1 cellular context compared by ENCODE assay signal in the genomic region with DNA sequence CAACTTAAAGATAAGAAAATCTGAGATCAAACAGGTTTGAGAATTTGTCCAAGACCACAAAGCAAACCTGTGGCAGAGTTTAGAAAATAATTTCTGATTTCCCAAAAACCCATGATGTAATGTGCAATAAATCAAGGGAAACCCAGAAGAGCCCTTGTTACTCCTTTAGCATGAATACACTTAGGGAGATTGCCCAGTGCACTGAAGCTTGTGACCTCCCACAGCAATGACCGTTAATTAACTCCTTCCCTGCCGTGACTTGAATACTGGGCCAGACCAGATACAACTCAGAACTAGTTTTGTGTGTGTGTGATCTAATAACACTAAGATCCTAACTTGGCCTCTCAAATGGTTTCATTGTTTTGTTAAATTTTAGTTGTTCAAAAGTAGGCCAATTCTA.
TF ChIP-seq lines count a peak whose summit lies in the region.

No MANE protein-coding gene starts in this region.

TF ChIP-seq in K562, 482 proteins besides CTCF, POLR2A, EP300 and RAD21 (continued from another document and continues in another):
- no peak for TF ChIP-seq ASH1L (IDR thresholded peaks at IDR 0.05; ENCODE audit: borderline replicate concordance, low read depth, partially characterized antibody)
- no peak for TF ChIP-seq PTRF (tag; IDR thresholded peaks at IDR 0.05)
- TF ChIP-seq CTBP1 (IDR thresholded peaks at IDR 0.05; ENCODE audit: borderline replicate concordance): no peak
- no peak for TF ChIP-seq ERF (CRISPR knock-in tag; IDR thresholded peaks at IDR 0.05)
- no peak for TF ChIP-seq DEAF1 (CRISPR knock-in tag; IDR thresholded peaks at IDR 0.05)
- no peak for TF ChIP-seq POU5F1 (IDR thresholded peaks at IDR 0.05; ENCODE audit: borderline replicate concordance, low read depth, low read length, partially characterized antibody)
- TF ChIP-seq CBX2 (IDR thresholded peaks at IDR 0.05; ENCODE audit: insufficient read depth, low read length, poor library complexity, severe bottlenecking): no peak
- TF ChIP-seq ZBTB17 (CRISPR knock-in tag; IDR thresholded peaks at IDR 0.05): no peak
- TF ChIP-seq, protein P1, sequence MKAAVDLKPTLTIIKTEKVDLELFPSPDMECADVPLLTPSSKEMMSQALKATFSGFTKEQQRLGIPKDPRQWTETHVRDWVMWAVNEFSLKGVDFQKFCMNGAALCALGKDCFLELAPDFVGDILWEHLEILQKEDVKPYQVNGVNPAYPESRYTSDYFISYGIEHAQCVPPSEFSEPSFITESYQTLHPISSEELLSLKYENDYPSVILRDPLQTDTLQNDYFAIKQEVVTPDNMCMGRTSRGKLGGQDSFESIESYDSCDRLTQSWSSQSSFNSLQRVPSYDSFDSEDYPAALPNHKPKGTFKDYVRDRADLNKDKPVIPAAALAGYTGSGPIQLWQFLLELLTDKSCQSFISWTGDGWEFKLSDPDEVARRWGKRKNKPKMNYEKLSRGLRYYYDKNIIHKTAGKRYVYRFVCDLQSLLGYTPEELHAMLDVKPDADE (conservative IDR thresholded peaks at IDR 0.05; ENCODE audit: control insufficient read depth, low read depth, low read length): no peak
- TF ChIP-seq ZNF197 (CRISPR knock-in tag; IDR thresholded peaks at IDR 0.05; ENCODE audit: low read depth): 0 out of 2 replicates have a peak, but pooled peaks have one; percentile 56
- TF ChIP-seq TBL1XR1 (IDR thresholded peaks at IDR 0.05; ENCODE audit: low read length in 2 of 2): no peak
- no peak for TF ChIP-seq GATAD2A (IDR thresholded peaks at IDR 0.05)
- no peak for TF ChIP-seq USF2 (CRISPR knock-in tag; IDR thresholded peaks at IDR 0.05)
- no peak for TF ChIP-seq BRF2 (IDR thresholded peaks at IDR 0.05; ENCODE audit: borderline replicate concordance, insufficient read depth, insufficient read length)
- TF ChIP-seq COPS2 (conservative IDR thresholded peaks at IDR 0.05): no peak
- no peak for TF ChIP-seq ZNF384 (IDR thresholded peaks at IDR 0.05; ENCODE audit: low read depth, low read length)
- TF ChIP-seq ZFP91 (CRISPR knock-in tag; IDR thresholded peaks at IDR 0.05): no peak
- TF ChIP-seq NFE2 (IDR thresholded peaks at IDR 0.05; ENCODE audit: low read depth): no peak
- TF ChIP-seq JUND (IDR thresholded peaks at IDR 0.05; ENCODE audit: borderline replicate concordance, low read depth, low read length): no peak
- peak; percentile 44; the same call in 1 of the 3 replicates for TF ChIP-seq JUND (tag; IDR thresholded peaks at IDR 0.05; ENCODE audit: borderline replicate concordance, low read depth, low read length)
- TF ChIP-seq, protein P2, sequence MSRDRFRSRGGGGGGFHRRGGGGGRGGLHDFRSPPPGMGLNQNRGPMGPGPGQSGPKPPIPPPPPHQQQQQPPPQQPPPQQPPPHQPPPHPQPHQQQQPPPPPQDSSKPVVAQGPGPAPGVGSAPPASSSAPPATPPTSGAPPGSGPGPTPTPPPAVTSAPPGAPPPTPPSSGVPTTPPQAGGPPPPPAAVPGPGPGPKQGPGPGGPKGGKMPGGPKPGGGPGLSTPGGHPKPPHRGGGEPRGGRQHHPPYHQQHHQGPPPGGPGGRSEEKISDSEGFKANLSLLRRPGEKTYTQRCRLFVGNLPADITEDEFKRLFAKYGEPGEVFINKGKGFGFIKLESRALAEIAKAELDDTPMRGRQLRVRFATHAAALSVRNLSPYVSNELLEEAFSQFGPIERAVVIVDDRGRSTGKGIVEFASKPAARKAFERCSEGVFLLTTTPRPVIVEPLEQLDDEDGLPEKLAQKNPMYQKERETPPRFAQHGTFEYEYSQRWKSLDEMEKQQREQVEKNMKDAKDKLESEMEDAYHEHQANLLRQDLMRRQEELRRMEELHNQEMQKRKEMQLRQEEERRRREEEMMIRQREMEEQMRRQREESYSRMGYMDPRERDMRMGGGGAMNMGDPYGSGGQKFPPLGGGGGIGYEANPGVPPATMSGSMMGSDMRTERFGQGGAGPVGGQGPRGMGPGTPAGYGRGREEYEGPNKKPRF (IDR thresholded peaks at IDR 0.05; ENCODE audit: low read depth, low read length): no peak
- TF ChIP-seq ZNF354B (CRISPR knock-in tag; IDR thresholded peaks at IDR 0.05): no peak
- no peak for TF ChIP-seq SMARCB1 (IDR thresholded peaks at IDR 0.05; ENCODE audit: insufficient read length, low read depth)
- no peak for TF ChIP-seq ESRRA (IDR thresholded peaks at IDR 0.05; ENCODE audit: borderline replicate concordance, low read depth)
- TF ChIP-seq, protein P3, sequence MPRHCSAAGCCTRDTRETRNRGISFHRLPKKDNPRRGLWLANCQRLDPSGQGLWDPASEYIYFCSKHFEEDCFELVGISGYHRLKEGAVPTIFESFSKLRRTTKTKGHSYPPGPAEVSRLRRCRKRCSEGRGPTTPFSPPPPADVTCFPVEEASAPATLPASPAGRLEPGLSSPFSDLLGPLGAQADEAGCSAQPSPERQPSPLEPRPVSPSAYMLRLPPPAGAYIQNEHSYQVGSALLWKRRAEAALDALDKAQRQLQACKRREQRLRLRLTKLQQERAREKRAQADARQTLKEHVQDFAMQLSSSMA (CRISPR knock-in tag; IDR thresholded peaks at IDR 0.05): no peak
- TF ChIP-seq, protein P4, sequence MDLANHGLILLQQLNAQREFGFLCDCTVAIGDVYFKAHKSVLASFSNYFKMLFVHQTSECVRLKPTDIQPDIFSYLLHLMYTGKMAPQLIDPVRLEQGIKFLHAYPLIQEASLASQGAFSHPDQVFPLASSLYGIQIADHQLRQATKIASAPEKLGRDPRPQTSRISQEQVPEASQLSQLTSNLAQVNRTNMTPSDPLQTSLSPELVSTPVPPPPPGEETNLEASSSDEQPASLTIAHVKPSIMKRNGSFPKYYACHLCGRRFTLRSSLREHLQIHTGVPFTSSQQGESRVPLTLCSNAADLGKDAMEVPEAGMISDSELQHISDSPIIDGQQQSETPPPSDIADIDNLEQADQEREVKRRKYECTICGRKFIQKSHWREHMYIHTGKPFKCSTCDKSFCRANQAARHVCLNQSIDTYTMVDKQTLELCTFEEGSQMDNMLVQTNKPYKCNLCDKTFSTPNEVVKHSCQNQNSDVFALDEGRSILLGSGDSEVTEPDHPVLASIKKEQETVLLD (IDR thresholded peaks at IDR 0.05): no peak
- TF ChIP-seq ETV6 (IDR thresholded peaks at IDR 0.05; ENCODE audit: borderline replicate concordance in 1 of 2, low read depth in 2 of 2, low read length in 1 of 2): no peak
- TF ChIP-seq ETV6 (CRISPR knock-in tag; IDR thresholded peaks at IDR 0.05; ENCODE audit: borderline replicate concordance): no peak
- no peak for TF ChIP-seq NKRF (IDR thresholded peaks at IDR 0.05; ENCODE audit: borderline replicate concordance)
- no peak for TF ChIP-seq ZNF766 (CRISPR knock-in tag; conservative IDR thresholded peaks at IDR 0.05)
- TF ChIP-seq HNRNPK (IDR thresholded peaks at IDR 0.05; ENCODE audit: low read depth, low read length, poor library complexity, severe bottlenecking): no peak
- peak; percentile 18 for TF ChIP-seq TAF9B (IDR thresholded peaks at IDR 0.05; ENCODE audit: partially characterized antibody)
- TF ChIP-seq FOXK2 (conservative IDR thresholded peaks at IDR 0.05 in 1 of 2, IDR thresholded peaks at IDR 0.05 in 1 of 2; ENCODE audit: low read depth in 2 of 2): no peak
- TF ChIP-seq NR2C1 (IDR thresholded peaks at IDR 0.05): 0 out of 2 replicates have a peak, but pooled peaks have one; percentile 17
- TF ChIP-seq NR2C1 (tag; IDR thresholded peaks at IDR 0.05): no peak
- no peak for TF ChIP-seq ZNF778 (CRISPR knock-in tag; IDR thresholded peaks at IDR 0.05)
- TF ChIP-seq NRF1 (conservative IDR thresholded peaks at IDR 0.05 in 1 of 2, IDR thresholded peaks at IDR 0.05 in 1 of 2): no peak
- TF ChIP-seq RBM34 (IDR thresholded peaks at IDR 0.05; ENCODE audit: borderline replicate concordance, insufficient read depth, low read length): no peak
- TF ChIP-seq, protein P5, sequence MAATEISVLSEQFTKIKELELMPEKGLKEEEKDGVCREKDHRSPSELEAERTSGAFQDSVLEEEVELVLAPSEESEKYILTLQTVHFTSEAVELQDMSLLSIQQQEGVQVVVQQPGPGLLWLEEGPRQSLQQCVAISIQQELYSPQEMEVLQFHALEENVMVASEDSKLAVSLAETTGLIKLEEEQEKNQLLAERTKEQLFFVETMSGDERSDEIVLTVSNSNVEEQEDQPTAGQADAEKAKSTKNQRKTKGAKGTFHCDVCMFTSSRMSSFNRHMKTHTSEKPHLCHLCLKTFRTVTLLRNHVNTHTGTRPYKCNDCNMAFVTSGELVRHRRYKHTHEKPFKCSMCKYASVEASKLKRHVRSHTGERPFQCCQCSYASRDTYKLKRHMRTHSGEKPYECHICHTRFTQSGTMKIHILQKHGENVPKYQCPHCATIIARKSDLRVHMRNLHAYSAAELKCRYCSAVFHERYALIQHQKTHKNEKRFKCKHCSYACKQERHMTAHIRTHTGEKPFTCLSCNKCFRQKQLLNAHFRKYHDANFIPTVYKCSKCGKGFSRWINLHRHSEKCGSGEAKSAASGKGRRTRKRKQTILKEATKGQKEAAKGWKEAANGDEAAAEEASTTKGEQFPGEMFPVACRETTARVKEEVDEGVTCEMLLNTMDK (IDR thresholded peaks at IDR 0.05; ENCODE audit: borderline replicate concordance, insufficient read depth, low read depth, low read length, poor library complexity, severe bottlenecking): no peak
- TF ChIP-seq HMG20A (CRISPR knock-in tag; conservative IDR thresholded peaks at IDR 0.05): no peak
- TF ChIP-seq NFIX (CRISPR knock-in tag; IDR thresholded peaks at IDR 0.05; ENCODE audit: low read depth): no peak
- peak; percentile 53; the same call in 1 of the 2 replicates for TF ChIP-seq HMBOX1 (IDR thresholded peaks at IDR 0.05)
- TF ChIP-seq RHOXF2B (CRISPR knock-in tag; conservative IDR thresholded peaks at IDR 0.05): no peak
- no peak for TF ChIP-seq PHF8 (IDR thresholded peaks at IDR 0.05; ENCODE audit: borderline replicate concordance, low read length)
- TF ChIP-seq POLR2H (tag; IDR thresholded peaks at IDR 0.05; ENCODE audit: low read depth): peak; percentile 22; the same call in 1 of the 2 replicates
- TF ChIP-seq BACH1 (tag; IDR thresholded peaks at IDR 0.05): no peak
- TF ChIP-seq SUPT5H (IDR thresholded peaks at IDR 0.05): no peak
- no peak for TF ChIP-seq KLF13 (tag; IDR thresholded peaks at IDR 0.05; ENCODE audit: borderline replicate concordance, low read depth)
- TF ChIP-seq KAT8 (IDR thresholded peaks at IDR 0.05; ENCODE audit: low read depth): no peak
